8 cellular contexts compared by ENCODE assay signal in the genomic region with DNA sequence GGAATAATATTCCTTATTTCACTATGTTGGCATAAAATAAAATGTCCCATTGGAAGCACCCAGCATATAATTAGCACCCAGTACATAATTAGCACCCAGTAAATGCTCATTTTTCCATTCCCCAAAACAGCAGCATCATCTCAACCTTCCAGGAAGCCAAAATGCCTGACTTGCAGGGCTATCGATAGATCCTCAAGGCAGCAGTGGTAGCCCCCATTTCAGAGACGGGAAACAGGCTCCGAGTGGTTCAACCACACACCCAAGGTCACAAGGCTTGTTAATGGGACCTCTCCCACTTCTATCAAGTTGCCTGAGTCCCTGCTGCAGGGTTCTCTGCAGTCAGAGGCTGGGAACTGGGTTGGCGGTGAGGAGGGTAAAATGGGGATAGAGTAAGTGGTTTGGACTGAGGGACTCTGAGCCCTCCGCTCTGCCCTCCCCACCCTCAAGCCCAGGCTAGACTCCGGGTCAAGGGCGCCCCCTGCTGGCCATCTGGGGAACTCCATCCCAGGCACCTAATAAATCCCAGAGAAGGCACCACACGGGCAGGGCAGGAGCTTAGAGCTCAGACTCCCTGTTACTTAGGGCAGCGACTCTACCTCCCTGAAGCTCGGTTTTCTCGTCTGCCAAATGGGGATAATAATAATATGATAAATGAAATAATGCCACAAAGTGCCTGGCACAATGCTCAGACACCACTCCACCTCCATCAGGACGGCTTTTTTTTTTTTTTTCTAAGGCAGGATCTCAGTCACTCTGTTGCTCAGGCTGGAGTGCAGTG. TPM values are rescaled to one million over a fixed set of nuclear protein-coding genes. Genes with fewer than 3 reads are reported as not detected.
DNase-seq lines count a peak whose midpoint lies in the region; ATAC-seq and TF ChIP-seq lines count a peak whose summit lies in the region.

No MANE protein-coding gene starts in this region.

- no peak overlapping the region for H3K4me3 Mint-ChIP-seq in Caco-2 (ENCODE audit: unreplicated experiment)

- no peaks in the 10 kb centered on the region for H4K20me1 ChIP-seq in smooth muscle cell (ENCODE audit: low read depth)

- DNase-seq in Caco-2 (peak; percentile 69 to 84), NCI-H1092 treated with DMSO at 0.1 percent for 48 hours (lab: John Stamatoyannopoulos, UW) (peak; percentile 80), T-helper 9 cell (peak; percentile 95), hepatic stellate cell (ENCODE audit: low spot score) (peak; percentile 84), smooth muscle cell (lab: John Stamatoyannopoulos, UW; ENCODE audit: unreplicated experiment) (peak; percentile 89)

- WGBS in smooth muscle cell (ENCODE audit: low lambda C conversion rate) = 34% methylated on average over 12 of the region's 12 CpGs

- no peak overlapping the region for H3K4me3 ChIP-seq in Caco-2 (ENCODE audit: low read depth, low read length)
- no peak overlapping the region for H3K4me3 ChIP-seq in smooth muscle cell

- peaks cover 3% of the 10 kb centered on the region for H3K27me3 Mint-ChIP-seq in Caco-2 (ENCODE audit: insufficient read depth, unreplicated experiment)

- H3K36me3 Mint-ChIP-seq in Caco-2 (ENCODE audit: insufficient read depth, unreplicated experiment) = no peaks in the 10 kb centered on the region

- H3K9ac ChIP-seq in smooth muscle cell (ENCODE audit: low read depth) = no peak overlapping the region

- no TSS peak for BruUV-seq in Caco-2 (replicated peaks; lab: Mats Ljungman, UMichigan)

- no peak overlapping the region for H2AFZ ChIP-seq in smooth muscle cell (ENCODE audit: low read depth)

- H3K4me2 ChIP-seq in smooth muscle cell = no peak overlapping the region

- H3K9me3 Mint-ChIP-seq in Caco-2 (ENCODE audit: unreplicated experiment) = no peaks in the 10 kb centered on the region

- H3K4me1 ChIP-seq in Caco-2 (peaks cover 9% of the 10 kb centered on the region; the same call in 1 of the 2 replicates), smooth muscle cell (ENCODE audit: low read depth) (no peaks in the 10 kb centered on the region)

- TF ChIP-seq CTCF in Caco-2 (IDR thresholded peaks at IDR 0.05; ENCODE audit: insufficient read depth in 1 of 2, low read depth in 1 of 2, low read length in 1 of 2, severe bottlenecking in 1 of 2, unreplicated experiment in 1 of 2) (peak; percentile 73 to 81), smooth muscle cell (IDR thresholded peaks at IDR 0.05; ENCODE audit: borderline replicate concordance, insufficient read depth, poor library complexity, severe bottlenecking) (peak; percentile 99)

- no peaks in the 10 kb centered on the region for H3F3A ChIP-seq in smooth muscle cell (ENCODE audit: low read depth)

- H3K27ac ChIP-seq in angular gyrus (ENCODE audit: low read depth, low read length) (peak overlapping the region; percentile 88), smooth muscle cell (ENCODE audit: low read depth) (no peak overlapping the region)

- H3K79me2 ChIP-seq in smooth muscle cell (ENCODE audit: low read depth) = no peaks in the 10 kb centered on the region

- no peaks in the 10 kb centered on the region for H3K4me1 Mint-ChIP-seq in Caco-2 (ENCODE audit: low read depth, unreplicated experiment)

- H3K27me3 ChIP-seq in Caco-2 (replicated peaks; ENCODE audit: control insufficient read depth, insufficient read depth, low read length) (no peaks in the 10 kb centered on the region), smooth muscle cell (ENCODE audit: low read depth) (no peaks in the 10 kb centered on the region)

- H3K9me3 ChIP-seq in Caco-2 = no peaks in the 10 kb centered on the region
- H3K9me3 ChIP-seq in smooth muscle cell (replicated peaks; ENCODE audit: low read depth) = no peaks in the 10 kb centered on the region

- H3K36me3 ChIP-seq in Caco-2 (ENCODE audit: control insufficient read depth, insufficient read depth, low read length) (no peaks in the 10 kb centered on the region), smooth muscle cell (ENCODE audit: low read depth) (no peaks in the 10 kb centered on the region)

- intact Hi-C loops in Caco-2 (cut with micrococcal nuclease; ENCODE audit: unreplicated experiment) = loop anchor here (1.0 kb wide), 1 partner anchor 60 kb away; no protein-coding TSS in a partner anchor

- POLR2A ChIA-PET in Caco-2 (lab: Charles Lee) = interaction anchor here (1.1 kb wide), 1 partner anchor 61 kb away, joined by 5 read pairs; no protein-coding TSS in a partner anchor

- H3K27ac Mint-ChIP-seq in Caco-2 (ENCODE audit: unreplicated experiment) = no peak overlapping the region

- peak; percentile 49 for ATAC-seq in GM21717 (IDR thresholded peaks at IDR 0.05; ENCODE audit: unreplicated experiment)
- ATAC-seq in HG03097 (IDR thresholded peaks at IDR 0.05; ENCODE audit: low FRiP score, unreplicated experiment) = no peak

- CTCF ChIA-PET in Caco-2 (lab: Charles Lee) = interaction anchor here (0.6 to 3.2 kb wide), 12 partner anchors 11 to 135 kb away, joined by 3 to 96 read pairs (median 6); no protein-coding TSS in a partner anchor

RNA-seq across cellular contexts. Expression of a gene that starts 21.9 kb away (rescaled TPM):
- total RNA-seq in Caco-2 (2022) (0.14 TPM in 1 of 2 replicates, not detected in the other), smooth muscle cell (0.49 and 1.4 TPM in 2 replicates)
- 0.63 and 1.6 TPM in 2 replicates for polyA plus RNA-seq in smooth muscle cell

RNA-seq across cellular contexts. Expression of a gene that starts 56.1 kb away (rescaled TPM):
- total RNA-seq in Caco-2 (2022) = not detected in 2 replicates
- total RNA-seq in smooth muscle cell = 0.36 and 2.0 TPM in 2 replicates
- 0.40 and 0.61 TPM in 2 replicates for polyA plus RNA-seq in smooth muscle cell
